ENCODE assay signal across 20 cellular contexts in the genomic region with DNA sequence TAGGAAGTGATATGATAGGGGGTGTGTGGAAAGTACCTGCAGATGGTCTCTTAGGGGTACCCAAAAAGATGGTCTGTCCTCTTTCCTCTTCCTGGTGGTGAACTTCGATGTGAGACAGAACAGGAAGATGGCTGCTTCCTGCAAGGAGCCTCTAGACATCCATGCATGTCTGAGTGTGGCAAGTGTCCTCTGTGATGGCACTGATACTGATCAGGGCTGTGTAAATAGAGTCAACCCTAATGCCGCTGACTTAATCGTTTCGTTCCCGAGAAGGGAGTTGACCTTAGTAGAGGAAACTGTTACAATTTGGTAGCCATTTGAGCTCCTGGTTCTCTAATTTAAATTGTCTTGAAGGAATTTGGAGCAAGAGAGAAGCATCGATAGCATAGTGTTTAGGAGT.
DNase-seq lines count a peak whose midpoint lies in the region; ATAC-seq, FAIRE-seq and TF ChIP-seq lines count a peak whose summit lies in the region.
"Had no signal": no experiment of that assay in that cellular context is flagged by ENCODE, and none has a peak within 500 bp of the region (broad histone marks: within the 10 kb centered on the region; RNA-seq: fewer than 3 reads in every experiment).

No MANE protein-coding gene starts in this region.

- H3K4me1 Mint-ChIP-seq in activated naive CD4-positive, alpha-beta T cell treated with anti-CD3 and anti-CD28 coated beads, Interleukin-2, amount 10 ng/mL, durations not matched to agents 7 days and 5 days = peaks cover 32% of the 10 kb centered on the region
- peaks cover 12% of the 10 kb centered on the region for H3K4me1 Mint-ChIP-seq in activated naive CD4-positive, alpha-beta T cell treated with anti-CD3 and anti-CD28 coated beads for 36 hours (ENCODE audit: low read depth)
- peaks cover 14 to 33% (median 16%) of the 10 kb centered on the region in 4 donors for H3K4me1 Mint-ChIP-seq in CD4-positive, alpha-beta memory T cell
- peaks cover 46% of the 10 kb centered on the region for H3K4me1 Mint-ChIP-seq in nephron
- H3K4me1 Mint-ChIP-seq in stimulated activated memory B cell treated with anti-CD40 and anti-IgM and Interleukin-4, amounts not matched to agents 10 μg/mL and 1 μg/mL and 100 μg/mL, for 72 hours = peaks cover 7% of the 10 kb centered on the region

- peaks cover 55% of the 10 kb centered on the region for H3K36me3 Mint-ChIP-seq in activated naive CD4-positive, alpha-beta T cell treated with anti-CD3 and anti-CD28 coated beads, Interleukin-2, amount 10 ng/mL, durations not matched to agents 7 days and 5 days
- H3K36me3 Mint-ChIP-seq in activated naive CD4-positive, alpha-beta T cell treated with anti-CD3 and anti-CD28 coated beads for 36 hours (ENCODE audit: low read depth) = peaks cover 8% of the 10 kb centered on the region
- H3K36me3 Mint-ChIP-seq in CD4-positive, alpha-beta memory T cell = peaks cover 36 to 51% of the 10 kb centered on the region in 2 donors
- peaks cover 40% of the 10 kb centered on the region for H3K36me3 Mint-ChIP-seq in nephron (ENCODE audit: low read depth)
- H3K36me3 Mint-ChIP-seq in stimulated activated memory B cell treated with anti-CD40 and anti-IgM and Interleukin-4, amounts not matched to agents 10 μg/mL and 1 μg/mL and 100 μg/mL, for 72 hours = peaks cover 45% of the 10 kb centered on the region

- no peak for FAIRE-seq in H54 (lab: Jason Lieb, UNC)
- FAIRE-seq: GM19239 had no signal

- intact Hi-C loops in activated naive CD4-positive, alpha-beta T cell treated with anti-CD3 and anti-CD28 coated beads for 36 hours (cut with micrococcal nuclease) = no loop called here
- intact Hi-C loops in CD4-positive, alpha-beta memory T cell (cut with micrococcal nuclease) = no loop called here

- TF ChIP-seq POLR2A in H54 (IDR thresholded peaks at IDR 0.05; ENCODE audit: low read depth, low read length) = no peak

- POLR2A ChIA-PET in CD4-positive, alpha-beta memory T cell (lab: Charles Lee; ENCODE audit: partially characterized antibody) = interaction anchor here (1.1 kb wide), 1 partner anchor 220 kb away, joined by 4 read pairs; no protein-coding TSS in a partner anchor

- peak overlapping the region in 1 of 11 experiments; percentile 10; a peak in 1 of 22 replicates for H3K9ac ChIP-seq in BLaER1 treated with 17β-estradiol and CSF1 and Interleukin-3, amounts not matched to agents 10 nM and 100 nM

- peaks cover 7% of the 10 kb centered on the region for H3K9me3 Mint-ChIP-seq in activated naive CD4-positive, alpha-beta T cell treated with anti-CD3 and anti-CD28 coated beads, Interleukin-2, amount 10 ng/mL, durations not matched to agents 7 days and 5 days
- no peaks in the 10 kb centered on the region for H3K9me3 Mint-ChIP-seq in activated naive CD4-positive, alpha-beta T cell treated with anti-CD3 and anti-CD28 coated beads for 36 hours
- H3K9me3 Mint-ChIP-seq in CD4-positive, alpha-beta memory T cell = no peaks in the 10 kb centered on the region
- H3K9me3 Mint-ChIP-seq in nephron = no peaks in the 10 kb centered on the region
- no peaks in the 10 kb centered on the region for H3K9me3 Mint-ChIP-seq in stimulated activated memory B cell treated with anti-CD40 and anti-IgM and Interleukin-4, amounts not matched to agents 10 μg/mL and 1 μg/mL and 100 μg/mL, for 72 hours

- no peak for DNase-seq in activated naive CD4-positive, alpha-beta T cell treated with anti-CD3 and anti-CD28 coated beads, Interleukin-2, amount 10 ng/mL, durations not matched to agents 7 days and 5 days
- DNase-seq in activated naive CD4-positive, alpha-beta T cell treated with anti-CD3 and anti-CD28 coated beads for 36 hours = no peak
- no peak for DNase-seq in CD4-positive, alpha-beta memory T cell
- DNase-seq in H54 (ENCODE audit: insufficient read length, low spot score) = no peak
- DNase-seq: EL, GF-D8, GOT3, KBM-7, NCI-H1092 treated with DMSO at 0.1 percent for 48 hours, NCI-H146, NCI-H2029, NCI-H226, NCI-H524, NCI-H82, Peyer's patch had no signal

- no peak overlapping the region for H3K4me3 ChIP-seq in BLaER1 treated with 17β-estradiol and CSF1 and Interleukin-3, amounts not matched to agents 10 nM and 100 nM
- H3K4me3 ChIP-seq in CD4-positive, alpha-beta memory T cell (ENCODE audit: low read length in 2 of 2) = no peak overlapping the region
- H3K4me3 ChIP-seq: Peyer's patch had no signal

- peaks cover 29 to 66% (median 50%) of the 10 kb centered on the region in 11 experiments for H3K36me3 ChIP-seq in BLaER1 treated with 17β-estradiol and CSF1 and Interleukin-3, amounts not matched to agents 10 nM and 100 nM
- peaks cover 28% of the 10 kb centered on the region for H3K36me3 ChIP-seq in CD4-positive, alpha-beta memory T cell (ENCODE audit: insufficient read depth, low read length)

- H3K27ac ChIP-seq in BLaER1 treated with 17β-estradiol and CSF1 and Interleukin-3, amounts not matched to agents 10 nM and 100 nM = peak overlapping the region in 8 of 11 experiments; percentile 11 to 55 (median 28); a peak in 11 of 22 replicates
- H3K27ac ChIP-seq in CD4-positive, alpha-beta memory T cell (ENCODE audit: low read depth, low read length) = no peak overlapping the region
- H3K27ac ChIP-seq: Peyer's patch had no signal

- CTCF ChIA-PET in activated naive CD4-positive, alpha-beta T cell treated with anti-CD3 and anti-CD28 coated beads, Interleukin-2, amount 10 ng/mL, durations not matched to agents 7 days and 5 days (lab: Charles Lee) = interaction anchor here (1.6 kb wide), 1 partner anchor 54 kb away, joined by 4 read pairs; no protein-coding TSS in a partner anchor
- CTCF ChIA-PET in activated naive CD4-positive, alpha-beta T cell treated with anti-CD3 and anti-CD28 coated beads for 36 hours (lab: Charles Lee) = interaction anchor here (0.6 kb wide), 1 partner anchor 78 kb away, joined by 3 read pairs; no protein-coding TSS in a partner anchor
- CTCF ChIA-PET in CD4-positive, alpha-beta memory T cell (lab: Charles Lee; ENCODE audit: partially characterized antibody) = interaction anchor here (0.8 to 2.0 kb wide), 2 partner anchors 24 to 220 kb away, joined by 3 to 5 read pairs; a partner anchor contains a TSS

- no peak overlapping the region for H3K4me3 Mint-ChIP-seq in activated naive CD4-positive, alpha-beta T cell treated with anti-CD3 and anti-CD28 coated beads, Interleukin-2, amount 10 ng/mL, durations not matched to agents 7 days and 5 days
- H3K4me3 Mint-ChIP-seq in activated naive CD4-positive, alpha-beta T cell treated with anti-CD3 and anti-CD28 coated beads for 36 hours = no peak overlapping the region
- peak overlapping the region in 5 of 8 donors; percentile 3 to 58 (median 9) for H3K4me3 Mint-ChIP-seq in CD4-positive, alpha-beta memory T cell
- no peak overlapping the region for H3K4me3 Mint-ChIP-seq in nephron
- no peak overlapping the region for H3K4me3 Mint-ChIP-seq in stimulated activated memory B cell treated with anti-CD40 and anti-IgM and Interleukin-4, amounts not matched to agents 10 μg/mL and 1 μg/mL and 100 μg/mL, for 72 hours

- H3K4me2 ChIP-seq in BLaER1 treated with 17β-estradiol and CSF1 and Interleukin-3, amounts not matched to agents 10 nM and 100 nM = peak overlapping the region; percentile 1 to 76 (median 62); a peak in 18 of 22 replicates

- H3K27ac Mint-ChIP-seq in activated naive CD4-positive, alpha-beta T cell treated with anti-CD3 and anti-CD28 coated beads, Interleukin-2, amount 10 ng/mL, durations not matched to agents 7 days and 5 days = peak overlapping the region; percentile 61
- no peak overlapping the region for H3K27ac Mint-ChIP-seq in activated naive CD4-positive, alpha-beta T cell treated with anti-CD3 and anti-CD28 coated beads for 36 hours
- peak overlapping the region in 5 of 7 donors; percentile 20 to 54 (median 31) for H3K27ac Mint-ChIP-seq in CD4-positive, alpha-beta memory T cell
- peak overlapping the region in 2 of 3 experiments; percentile 89 to 92 for H3K27ac Mint-ChIP-seq in nephron
- H3K27ac Mint-ChIP-seq in stimulated activated memory B cell treated with anti-CD40 and anti-IgM and Interleukin-4, amounts not matched to agents 10 μg/mL and 1 μg/mL and 100 μg/mL, for 72 hours = no peak overlapping the region

- no peak for TF ChIP-seq CTCF in nephron (IDR thresholded peaks at IDR 0.05; ENCODE audit: unreplicated experiment in 3 of 3)

- H3K27me3 Mint-ChIP-seq in activated naive CD4-positive, alpha-beta T cell treated with anti-CD3 and anti-CD28 coated beads, Interleukin-2, amount 10 ng/mL, durations not matched to agents 7 days and 5 days = no peaks in the 10 kb centered on the region
- H3K27me3 Mint-ChIP-seq in activated naive CD4-positive, alpha-beta T cell treated with anti-CD3 and anti-CD28 coated beads for 36 hours (ENCODE audit: low read depth) = no peaks in the 10 kb centered on the region
- H3K27me3 Mint-ChIP-seq in CD4-positive, alpha-beta memory T cell = no peaks in the 10 kb centered on the region
- H3K27me3 Mint-ChIP-seq in nephron (ENCODE audit: low read depth) = no peaks in the 10 kb centered on the region
- H3K27me3 Mint-ChIP-seq in stimulated activated memory B cell treated with anti-CD40 and anti-IgM and Interleukin-4, amounts not matched to agents 10 μg/mL and 1 μg/mL and 100 μg/mL, for 72 hours = no peaks in the 10 kb centered on the region

- peaks cover 11 to 19% (median 17%) of the 10 kb centered on the region in 11 experiments; a peak in 19 of 22 replicates for H3K9me3 ChIP-seq in BLaER1 treated with 17β-estradiol and CSF1 and Interleukin-3, amounts not matched to agents 10 nM and 100 nM (replicated peaks in 1 of 11)
- no peaks in the 10 kb centered on the region for H3K9me3 ChIP-seq in CD4-positive, alpha-beta memory T cell (ENCODE audit: control insufficient read depth in 1 of 2, low read length in 2 of 2)
- H3K9me3 ChIP-seq: Peyer's patch had no signal

- H3K27me3 ChIP-seq in BLaER1 treated with 17β-estradiol and CSF1 and Interleukin-3, amounts not matched to agents 10 nM and 100 nM = no peaks in the 10 kb centered on the region
- no peaks in the 10 kb centered on the region for H3K27me3 ChIP-seq in CD4-positive, alpha-beta memory T cell (ENCODE audit: insufficient read depth, low read length)
- H3K27me3 ChIP-seq: Peyer's patch had no signal

- ATAC-seq in stimulated activated memory B cell treated with anti-CD40 and anti-IgM and Interleukin-4, amounts not matched to agents 10 μg/mL and 1 μg/mL and 100 μg/mL, for 72 hours = no peak
- ATAC-seq: HCT116 had no signal

- H3K4me1 ChIP-seq in BLaER1 treated with 17β-estradiol and CSF1 and Interleukin-3, amounts not matched to agents 10 nM and 100 nM = peaks cover 17 to 23% (median 21%) of the 10 kb centered on the region in 10 experiments
- peaks cover 18% of the 10 kb centered on the region for H3K4me1 ChIP-seq in CD4-positive, alpha-beta memory T cell (ENCODE audit: insufficient read depth, low read length)
- H3K4me1 ChIP-seq: Peyer's patch had no signal

- no peaks in the 10 kb centered on the region for H4K20me1 ChIP-seq in BLaER1 treated with 17β-estradiol and CSF1 and Interleukin-3, amounts not matched to agents 10 nM and 100 nM

Comparison
In these comparisons a context has a peak if more than half of its experiments do, and no peak if none do; other contexts are left out.
1. H3K27ac Mint-ChIP-seq: peak in activated naive CD4-positive, alpha-beta T cell treated with anti-CD3 and anti-CD28 coated beads, Interleukin-2, amount 10 ng/mL, durations not matched to agents 7 days and 5 days (single experiment), CD4-positive, alpha-beta memory T cell (5 of 7) and nephron (2 of 3); none in activated naive CD4-positive, alpha-beta T cell treated with anti-CD3 and anti-CD28 coated beads for 36 hours (single experiment) and stimulated activated memory B cell treated with anti-CD40 and anti-IgM and Interleukin-4, amounts not matched to agents 10 μg/mL and 1 μg/mL and 100 μg/mL, for 72 hours (single experiment).
2. H3K4me3 Mint-ChIP-seq: peak in CD4-positive, alpha-beta memory T cell (5 of 8); none in activated naive CD4-positive, alpha-beta T cell treated with anti-CD3 and anti-CD28 coated beads, Interleukin-2, amount 10 ng/mL, durations not matched to agents 7 days and 5 days (single experiment), activated naive CD4-positive, alpha-beta T cell treated with anti-CD3 and anti-CD28 coated beads for 36 hours (single experiment), nephron (0 of 3) and stimulated activated memory B cell treated with anti-CD40 and anti-IgM and Interleukin-4, amounts not matched to agents 10 μg/mL and 1 μg/mL and 100 μg/mL, for 72 hours (single experiment).